ENCODE assay signal across 8 cellular contexts in genomic region chr7:26865094-26865388, GRCh38. TPM values are rescaled to one million over a fixed set of nuclear protein-coding genes. Genes with fewer than 3 reads are reported as not detected.
DNase-seq lines count a peak whose midpoint lies in the region; ATAC-seq and TF ChIP-seq lines count a peak whose summit lies in the region.

No MANE protein-coding gene starts in this region.

- no peak; the same call in 1 of the 2 replicates for TF ChIP-seq POLR2A in IMR-90 (IDR thresholded peaks at IDR 0.05; ENCODE audit: low read depth, low read length)

- H2BK5ac ChIP-seq in IMR-90 (ENCODE audit: low read depth, low read length, poor library complexity, severe bottlenecking), result peak overlapping the region; percentile 93

- whole genome bisulfite sequencing in IMR-90 (ENCODE audit: extremely low coverage in 2 of 2, insufficient read length in 1 of 2), 2 experiments, result 0% methylated on average over 7 of the region's 11 CpGs; no CpG with 5 or more reads in 1 of the 2 experiments
- 3% methylated on average over 11 of the region's 11 CpGs for WGBS in liver
- WGBS in thymus, result 8% methylated on average over 11 of the region's 11 CpGs

- no peaks in the 10 kb centered on the region for H3K27me3 ChIP-seq in IMR-90 (ENCODE audit: control insufficient read depth, insufficient read depth, low read length)
- H3K27me3 ChIP-seq in liver (ENCODE audit: control insufficient read depth in 4 of 4, insufficient read depth in 4 of 4, low read length in 3 of 4), result no peaks in the 10 kb centered on the region
- H3K27me3 ChIP-seq in thymus (ENCODE audit: control insufficient read depth, insufficient read depth), result no peaks in the 10 kb centered on the region

- H3K27ac ChIP-seq in IMR-90 (ENCODE audit: insufficient read depth, low read length) (peak overlapping the region; percentile 70), caudate nucleus (ENCODE audit: low read depth, low read length) (peak overlapping the region; percentile 68), liver (ENCODE audit: low read depth in 1 of 2, low read length in 2 of 2) (peak overlapping the region; percentile 78 to 86), thymus (ENCODE audit: low read depth) (peak overlapping the region; percentile 88)

- H3K9ac ChIP-seq in IMR-90 (ENCODE audit: low read depth, low read length), result peak overlapping the region; percentile 79
- peak overlapping the region in 1 of 2 donors; percentile 39 for H3K9ac ChIP-seq in liver (ENCODE audit: low read depth in 1 of 2, low read length in 2 of 2)

- H4K8ac ChIP-seq in IMR-90 (ENCODE audit: low read depth in 2 of 2, low read length in 2 of 2), result peak overlapping the region; percentile 26 to 99

- H2BK20ac ChIP-seq in IMR-90 (ENCODE audit: low read depth, low read length), result no peak overlapping the region

- H4K91ac ChIP-seq in IMR-90 (ENCODE audit: insufficient read depth, low read depth, low read length), result no peak overlapping the region

- H3K18ac ChIP-seq in IMR-90 (ENCODE audit: low read depth, low read length), result no peak overlapping the region

- H3K36me3 ChIP-seq in IMR-90 (ENCODE audit: control insufficient read depth, insufficient read depth, low read length) (no peaks in the 10 kb centered on the region), liver (ENCODE audit: control insufficient read depth in 4 of 4, insufficient read depth in 3 of 4, low read depth in 1 of 4, low read length in 3 of 4) (no peaks in the 10 kb centered on the region), thymus (ENCODE audit: control insufficient read depth, insufficient read depth) (no peaks in the 10 kb centered on the region)

- no peaks in the 10 kb centered on the region for H4K20me1 ChIP-seq in IMR-90 (ENCODE audit: insufficient read depth, low read length)

- H2AK9ac ChIP-seq in IMR-90 (replicated peaks; ENCODE audit: low read depth, low read length, poor library complexity), result peak overlapping the region; percentile 11

- no peak overlapping the region; the same call in 1 of the 2 replicates for H3K56ac ChIP-seq in IMR-90 (ENCODE audit: extremely low read depth, insufficient read depth, low read length)

- no TSS peak for BruUV-seq in IMR-90 (replicated peaks; lab: Mats Ljungman, UMichigan)

- no peak for TF ChIP-seq CTCF in IMR-90 (conservative IDR thresholded peaks at IDR 0.05; ENCODE audit: low read depth, low read length)
- no peak for TF ChIP-seq CTCF in liver (IDR thresholded peaks at IDR 0.05; ENCODE audit: low read depth, low read length, missing input control)

- in situ Hi-C loops in IMR-90 (cut with MboI; ENCODE audit: low sequenced_read_pairs), result loop anchor here (25.0 kb wide), 1 partner anchor 653 kb away; the partner anchor contains the start of genes CBX3 and HNRNPA2B1

- ATAC-seq in GM18499 (IDR thresholded peaks at IDR 0.05; ENCODE audit: insufficient read depth, unreplicated experiment) (peak; percentile 18), GM21723 (IDR thresholded peaks at IDR 0.05; ENCODE audit: unreplicated experiment) (peak; percentile 42), IMR-90 (ENCODE audit: low read depth) (peak; percentile 69)

- peak overlapping the region; percentile 66; the same call in 1 of the 2 replicates for H4K5ac ChIP-seq in IMR-90 (ENCODE audit: low read depth, low read length)

- no peaks in the 10 kb centered on the region for H3K4me1 ChIP-seq in IMR-90 (ENCODE audit: control insufficient read depth, insufficient read depth, low read length)
- H3K4me1 ChIP-seq in liver (ENCODE audit: control insufficient read depth in 4 of 4, insufficient read depth in 4 of 4, low read length in 3 of 4), result peaks cover 0 to 3% (median 0%) of the 10 kb centered on the region in 4 donors
- H3K4me1 ChIP-seq in thymus (ENCODE audit: control insufficient read depth, insufficient read depth, low read length), result peaks cover 4% of the 10 kb centered on the region

- H3K4me2 ChIP-seq in IMR-90 (ENCODE audit: low read depth, low read length), result peak overlapping the region; percentile 59

- CTCF ChIA-PET in IMR-90 (lab: Yijun Ruan, JAX), result interaction anchor here (1.3 kb wide), 1 partner anchor 296 kb away, joined by 3 read pairs; no protein-coding TSS in a partner anchor

- H3K4me3 ChIP-seq in IMR-90 (ENCODE audit: insufficient read depth, low read depth, low read length) (peak overlapping the region; percentile 45), liver (ENCODE audit: low read depth in 1 of 3, low read length in 3 of 3) (peak overlapping the region; percentile 72 to 89 (median 88)), thymus (ENCODE audit: low read length) (peak overlapping the region; percentile 94)

- peak overlapping the region; percentile 88 for H2AFZ ChIP-seq in IMR-90 (replicated peaks; ENCODE audit: low read length, poor library complexity)

- H3K23ac ChIP-seq in IMR-90 (ENCODE audit: low read depth, low read length), result no peak overlapping the region

- H3K4ac ChIP-seq in IMR-90 (ENCODE audit: low read depth, low read length), result peak overlapping the region; percentile 94; the same call in 1 of the 2 replicates

- dilution Hi-C loops in IMR-90 (cut with HindIII; ENCODE audit: low sequenced_read_pairs, unreplicated experiment), result no loop called here

- no peak overlapping the region for H2BK120ac ChIP-seq in IMR-90 (ENCODE audit: low read depth, low read length)

- H3K9me3 ChIP-seq in IMR-90 (ENCODE audit: control insufficient read depth, insufficient read depth, low read length) (no peaks in the 10 kb centered on the region), liver (ENCODE audit: control insufficient read depth in 4 of 4, low read length in 3 of 4) (no peaks in the 10 kb centered on the region), thymus (ENCODE audit: control insufficient read depth) (no peaks in the 10 kb centered on the region)

- H2AK5ac ChIP-seq in IMR-90 (ENCODE audit: low read depth, low read length), result no peak overlapping the region

- no peaks in the 10 kb centered on the region for H3K9me1 ChIP-seq in IMR-90 (ENCODE audit: insufficient read depth, low read length)

- H3K14ac ChIP-seq in IMR-90 (replicated peaks; ENCODE audit: low read depth, low read length), result no peak overlapping the region

- H2BK15ac ChIP-seq in IMR-90 (ENCODE audit: low read depth, low read length), result no peak overlapping the region

- TF ChIP-seq RAD21 in IMR-90 (IDR thresholded peaks at IDR 0.05; ENCODE audit: low read length) (no peak), liver (IDR thresholded peaks at IDR 0.05) (no peak)

- no peak for DNase-seq in IMR-90
- peak in 5 of 61 donors; percentile 24 to 59 (median 32) for DNase-seq in caudate nucleus (lab: John Stamatoyannopoulos, UW)
- no peak for DNase-seq in NAMALWA (ENCODE audit: low spot score)
- no peak for DNase-seq in central memory CD4-positive, alpha-beta T cell

- intact Hi-C loops in IMR-90 (cut with micrococcal nuclease), result loop anchor here (2.0 to 10.0 kb wide), 2 partner anchors 232 to 490 kb away; no protein-coding TSS in a partner anchor

- POLR2A ChIA-PET in IMR-90 (lab: Charles Lee; ENCODE audit: unreplicated experiment), result no interaction called here

- H3K79me1 ChIP-seq in IMR-90 (ENCODE audit: low read depth in 1 of 2, low read length in 2 of 2), result peaks cover 4 to 9% of the 10 kb centered on the region in 2 experiments; a peak in 3 of 4 replicates

TF ChIP-seq in IMR-90, 13 proteins besides CTCF, POLR2A, EP300 and RAD21 (continues in another document):
- TF ChIP-seq RCOR1 (IDR thresholded peaks at IDR 0.05; ENCODE audit: insufficient replicate concordance, low read length), result no peak
- no peak for TF ChIP-seq NFE2L2 (IDR thresholded peaks at IDR 0.05; ENCODE audit: low read depth, low read length)
- no peak for TF ChIP-seq ELK1 (IDR thresholded peaks at IDR 0.05; ENCODE audit: borderline replicate concordance, low read depth, low read length)
- TF ChIP-seq MXI1 (IDR thresholded peaks at IDR 0.05; ENCODE audit: borderline replicate concordance, low read depth, low read length), result no peak
- no peak for TF ChIP-seq SMC3 (IDR thresholded peaks at IDR 0.05; ENCODE audit: low read depth, low read length)
- TF ChIP-seq CEBPB (IDR thresholded peaks at IDR 0.05; ENCODE audit: low read depth, low read length), result no peak
- no peak for TF ChIP-seq CHD1 (IDR thresholded peaks at IDR 0.05; ENCODE audit: low read depth, low read length)
- no peak for TF ChIP-seq FOS (IDR thresholded peaks at IDR 0.05; ENCODE audit: low read depth, low read length)

TF ChIP-seq in liver, 16 proteins besides CTCF, POLR2A, EP300 and RAD21:
- TF ChIP-seq YY1 (IDR thresholded peaks at IDR 0.05) (no peak), MAX (IDR thresholded peaks at IDR 0.05) (no peak), TAF1 (conservative IDR thresholded peaks at IDR 0.05) (no peak), EGR1 (IDR thresholded peaks at IDR 0.05; ENCODE audit: low read depth in 2 of 2) (no peak)
- TF ChIP-seq, protein P1, sequence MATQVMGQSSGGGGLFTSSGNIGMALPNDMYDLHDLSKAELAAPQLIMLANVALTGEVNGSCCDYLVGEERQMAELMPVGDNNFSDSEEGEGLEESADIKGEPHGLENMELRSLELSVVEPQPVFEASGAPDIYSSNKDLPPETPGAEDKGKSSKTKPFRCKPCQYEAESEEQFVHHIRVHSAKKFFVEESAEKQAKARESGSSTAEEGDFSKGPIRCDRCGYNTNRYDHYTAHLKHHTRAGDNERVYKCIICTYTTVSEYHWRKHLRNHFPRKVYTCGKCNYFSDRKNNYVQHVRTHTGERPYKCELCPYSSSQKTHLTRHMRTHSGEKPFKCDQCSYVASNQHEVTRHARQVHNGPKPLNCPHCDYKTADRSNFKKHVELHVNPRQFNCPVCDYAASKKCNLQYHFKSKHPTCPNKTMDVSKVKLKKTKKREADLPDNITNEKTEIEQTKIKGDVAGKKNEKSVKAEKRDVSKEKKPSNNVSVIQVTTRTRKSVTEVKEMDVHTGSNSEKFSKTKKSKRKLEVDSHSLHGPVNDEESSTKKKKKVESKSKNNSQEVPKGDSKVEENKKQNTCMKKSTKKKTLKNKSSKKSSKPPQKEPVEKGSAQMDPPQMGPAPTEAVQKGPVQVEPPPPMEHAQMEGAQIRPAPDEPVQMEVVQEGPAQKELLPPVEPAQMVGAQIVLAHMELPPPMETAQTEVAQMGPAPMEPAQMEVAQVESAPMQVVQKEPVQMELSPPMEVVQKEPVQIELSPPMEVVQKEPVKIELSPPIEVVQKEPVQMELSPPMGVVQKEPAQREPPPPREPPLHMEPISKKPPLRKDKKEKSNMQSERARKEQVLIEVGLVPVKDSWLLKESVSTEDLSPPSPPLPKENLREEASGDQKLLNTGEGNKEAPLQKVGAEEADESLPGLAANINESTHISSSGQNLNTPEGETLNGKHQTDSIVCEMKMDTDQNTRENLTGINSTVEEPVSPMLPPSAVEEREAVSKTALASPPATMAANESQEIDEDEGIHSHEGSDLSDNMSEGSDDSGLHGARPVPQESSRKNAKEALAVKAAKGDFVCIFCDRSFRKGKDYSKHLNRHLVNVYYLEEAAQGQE (IDR thresholded peaks at IDR 0.05), result no peak

RNA-seq across cellular contexts. Expression of gene SKAP2, which starts 0.7 kb away (rescaled TPM):
- 5.7 and 11.1 TPM in 2 replicates for total RNA-seq in IMR-90 (2012; rRNA removed)
- 5.4 and 7.4 TPM in 2 replicates for polyA plus RNA-seq in IMR-90 (2012; rRNA removed)
- 1.7 and 2.4 TPM in 2 replicates for polyA plus RNA-seq in IMR-90 (2012; cell fraction: cytosol; rRNA removed)
- polyA plus RNA-seq in IMR-90 (2012; cell fraction: nucleus; rRNA removed; ENCODE audit: low replicate concordance), result 1.1 and 4.2 TPM in 2 replicates
- 1 to 10 TPM; 3.4 to 9.2 TPM for total RNA-seq in liver
- polyA plus RNA-seq in liver, result 1 to 10 TPM; 5.0 to 5.2 TPM
- 10.6 TPM for polyA plus RNA-seq in thymus

Comparison
In these comparisons a context has a peak if more than half of its experiments do, and no peak if none do; other contexts are left out.
1. ATAC-seq: peak in every context shown above with its lines; median percentile 69 in IMR-90; 42 in GM21723; 18 in GM18499.